Comparison of ENCODE assay signal across 9 cellular contexts in the genomic region with DNA sequence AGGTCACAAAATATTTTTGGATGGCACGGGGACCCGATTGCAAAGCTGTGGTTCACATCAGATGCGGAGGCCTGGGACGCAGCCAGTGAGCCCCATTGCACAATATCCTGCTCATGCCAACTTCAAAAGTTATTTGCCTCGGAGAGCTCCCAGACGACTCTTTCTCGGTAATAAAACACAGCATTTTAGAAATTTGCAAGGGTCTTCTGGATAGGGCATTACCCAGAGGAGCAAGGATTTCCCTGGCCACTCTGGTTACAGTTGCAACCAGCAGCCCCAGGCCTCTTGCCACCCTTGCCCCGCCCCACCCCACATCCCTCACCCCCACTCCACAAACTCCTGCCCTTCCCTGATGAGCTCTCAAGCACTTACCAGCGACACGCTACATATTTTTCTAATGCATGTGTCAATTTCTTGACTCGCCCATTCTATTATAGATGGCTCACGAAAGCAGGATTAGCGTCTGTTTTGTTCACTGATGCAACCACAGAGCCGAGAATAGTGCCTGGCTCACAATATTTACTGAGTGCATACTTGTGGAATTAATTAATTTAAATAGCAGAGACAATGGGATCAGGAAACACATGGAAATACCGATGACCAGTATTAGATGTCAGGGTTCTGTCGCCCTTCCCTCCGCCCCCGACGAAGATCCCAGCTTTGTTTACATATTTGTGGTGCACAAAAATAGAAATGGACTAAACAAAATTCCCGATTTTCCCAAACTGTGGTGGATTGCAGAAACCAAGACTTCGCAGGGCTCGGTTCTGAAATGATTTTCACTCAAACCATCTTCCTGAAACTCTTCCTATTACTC.
DNase-seq lines count a peak whose midpoint lies in the region; ATAC-seq, FAIRE-seq and TF ChIP-seq lines count a peak whose summit lies in the region.
"Had no signal": no experiment of that assay in that cellular context is flagged by ENCODE, and none has a peak within 500 bp of the region (broad histone marks: within the 10 kb centered on the region; RNA-seq: fewer than 3 reads in every experiment).

No MANE protein-coding gene starts in this region.

- no peaks in the 10 kb centered on the region for H3K9me3 Mint-ChIP-seq in natural killer cell
- H3K9me3 Mint-ChIP-seq: central memory CD8-positive, alpha-beta T cell had no signal

- no peaks in the 10 kb centered on the region for H3K27me3 Mint-ChIP-seq in natural killer cell (ENCODE audit: low read depth in 2 of 2)
- H3K27me3 Mint-ChIP-seq: central memory CD8-positive, alpha-beta T cell had no signal

- H3K27ac Mint-ChIP-seq in natural killer cell, result peak overlapping the region; percentile 89 to 90

- no peaks in the 10 kb centered on the region for H3K9me3 ChIP-seq in duodenal mucosa (ENCODE audit: control insufficient read depth in 1 of 2, low read length in 2 of 2)

- peak overlapping the region; percentile 29 to 46 for H3K4me3 ChIP-seq in duodenal mucosa (ENCODE audit: low read depth in 1 of 2, low read length in 2 of 2)

- no peak for FAIRE-seq in RCC 7860 (lab: Jason Lieb, UNC)

- no peaks in the 10 kb centered on the region for H3K36me3 Mint-ChIP-seq in natural killer cell

- DNase-seq in DMS79 (lab: John Stamatoyannopoulos, UW), result peak; percentile 79
- peak; percentile 62 for DNase-seq in NCI-H510A (lab: John Stamatoyannopoulos, UW)
- DNase-seq in natural killer cell, result no peak
- no peak for DNase-seq in RCC 7860 (ENCODE audit: low spot score)
- DNase-seq in SK-N-DZ (ENCODE audit: low spot score), result no peak
- no peak for DNase-seq in LoVo (ENCODE audit: low spot score)

- H3K4me3 Mint-ChIP-seq in natural killer cell, result peak overlapping the region; percentile 70
- H3K4me3 Mint-ChIP-seq: central memory CD8-positive, alpha-beta T cell had no signal

- no peaks in the 10 kb centered on the region for H3K27me3 ChIP-seq in duodenal mucosa (ENCODE audit: control insufficient read depth in 1 of 2, insufficient read depth in 2 of 2, low read length in 2 of 2)

- no peak overlapping the region for H3K9ac ChIP-seq in duodenal mucosa (ENCODE audit: low read depth in 1 of 2, low read length in 2 of 2)

- no peaks in the 10 kb centered on the region for H3K36me3 ChIP-seq in duodenal mucosa (ENCODE audit: control insufficient read depth in 1 of 2, insufficient read depth in 2 of 2, low read length in 2 of 2)

- ATAC-seq in natural killer cell (peak; percentile 54 to 72 (median 60)), GM19452 (IDR thresholded peaks at IDR 0.05; ENCODE audit: unreplicated experiment) (no peak)

- TF ChIP-seq CTCF in natural killer cell (IDR thresholded peaks at IDR 0.05), result no peak

- H3K4me1 ChIP-seq in duodenal mucosa (ENCODE audit: control insufficient read depth in 1 of 2, insufficient read depth in 2 of 2, low read length in 2 of 2), result peaks cover 10 to 14% of the 10 kb centered on the region in 2 donors

- H3K27ac ChIP-seq in duodenal mucosa (ENCODE audit: low read depth, low read length), result no peak overlapping the region

- peaks cover 63 to 67% of the 10 kb centered on the region in 2 donors for H3K4me1 Mint-ChIP-seq in natural killer cell

- intact Hi-C loops in natural killer cell (cut with micrococcal nuclease), result no loop called here

Comparison
In these comparisons a context has a peak if more than half of its experiments do, and no peak if none do; other contexts are left out.
1. DNase-seq: peak in DMS79 (single experiment) and NCI-H510A (single experiment); none in natural killer cell (single experiment), RCC 7860 (single experiment), SK-N-DZ (single experiment) and LoVo (single experiment).